In the genomic region with DNA sequence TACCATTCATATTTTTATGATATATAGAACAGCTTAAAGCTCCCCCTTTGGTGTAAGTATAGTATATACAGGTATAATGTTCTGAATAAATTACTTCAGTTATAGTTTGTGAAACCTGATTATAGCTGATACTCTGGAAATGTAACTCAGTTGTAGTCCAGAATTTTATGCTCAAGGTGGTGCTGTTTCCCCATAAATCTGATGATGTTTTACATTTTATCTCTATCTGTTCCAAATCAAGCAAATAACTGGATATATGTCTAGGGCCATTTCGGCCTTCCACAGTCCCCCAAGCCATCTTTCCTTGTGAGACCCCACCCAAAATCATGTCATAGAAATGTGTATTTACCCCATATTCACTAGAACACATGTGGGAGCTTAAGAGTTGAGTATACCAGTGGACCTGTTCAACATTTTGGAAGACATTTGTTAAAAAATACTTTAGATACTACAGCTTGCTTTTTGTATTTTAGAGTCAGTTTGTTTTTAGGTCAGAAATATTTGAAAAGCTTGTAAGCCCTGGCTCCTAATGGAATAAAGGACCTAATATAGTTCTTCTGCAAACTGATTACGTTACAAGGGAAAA, we compare ENCODE assay signal across 9 cellular contexts.
DNase-seq lines count a peak whose midpoint lies in the region; ATAC-seq, FAIRE-seq and TF ChIP-seq lines count a peak whose summit lies in the region.
"Had no signal": no experiment of that assay in that cellular context is flagged by ENCODE, and none has a peak within 500 bp of the region (broad histone marks: within the 10 kb centered on the region; RNA-seq: fewer than 3 reads in every experiment).

No MANE protein-coding gene starts in this region.

- H3K36me3 ChIP-seq in A673 (ENCODE audit: insufficient read depth, low read length, poor library complexity, severe bottlenecking) (no peaks in the 10 kb centered on the region), lower lobe of right lung (no peaks in the 10 kb centered on the region)

- POLR2A ChIA-PET in A673 (lab: Charles Lee; ENCODE audit: low non-redundant PET), result interaction anchor here (0.6 to 0.7 kb wide), 2 partner anchors 264 to 1680 kb away, joined by 4 to 9 read pairs; no protein-coding TSS in a partner anchor

- peak in 1 of 2 donors; percentile 60 for ATAC-seq in lower lobe of right lung
- ATAC-seq in HG02970 (IDR thresholded peaks at IDR 0.05; ENCODE audit: low FRiP score, unreplicated experiment), result no peak

- peak; percentile 65 for DNase-seq in A673 (ENCODE audit: low spot score)
- DNase-seq in NCI-H82 treated with DMSO at 0.1 percent for 48 hours (lab: John Stamatoyannopoulos, UW; ENCODE audit: unreplicated experiment), result peak; percentile 13
- no peak for DNase-seq in lower lobe of right lung
- no peak for DNase-seq in ecto neural progenitor cell (ENCODE audit: low spot score)
- no peak for DNase-seq in NK-92 (lab: John Stamatoyannopoulos, UW; ENCODE audit: unreplicated experiment)

- TF ChIP-seq CTCF in A673 (conservative IDR thresholded peaks at IDR 0.05; ENCODE audit: low read depth, low read length) (peak; percentile 71), GM12873 (IDR thresholded peaks at IDR 0.05; ENCODE audit: insufficient read depth, low read depth, low read length, missing control alignments) (peak; percentile 23), lower lobe of right lung (IDR thresholded peaks at IDR 0.05) (peak; percentile 57)

- CTCF ChIA-PET in A673 (lab: Charles Lee), result interaction anchor here (0.9 to 1.8 kb wide), 3 partner anchors 272 to 667 kb away, joined by 3 to 10 read pairs (median 3); no protein-coding TSS in a partner anchor

- FAIRE-seq in colon (lab: Jason Lieb, UNC), result peak; percentile 24

- intact Hi-C loops in A673 (cut with micrococcal nuclease; ENCODE audit: unreplicated experiment) (loop anchor here (2.0 to 10.0 kb wide), 2 partner anchors 425 to 455 kb away; no protein-coding TSS in a partner anchor), lower lobe of right lung (cut with DNase I) (loop anchor here (5.0 kb wide), 1 partner anchor 263 kb away; a partner anchor contains a TSS)

- H3K27me3 ChIP-seq in A673 (replicated peaks; ENCODE audit: insufficient read depth, low read depth, low read length, poor library complexity) (no peaks in the 10 kb centered on the region), lower lobe of right lung (ENCODE audit: low read depth) (no peaks in the 10 kb centered on the region)

- H3K4me1 ChIP-seq in A673 (ENCODE audit: insufficient read depth, low read length, poor library complexity, severe bottlenecking) (peaks cover 7% of the 10 kb centered on the region), lower lobe of right lung (peaks cover 10% of the 10 kb centered on the region)

- no TSS peak for BruUV-seq in A673 (replicated peaks; lab: Mats Ljungman, UMichigan)

- no peak overlapping the region for H3K4me3 ChIP-seq in A673 (ENCODE audit: low read depth, low read length, poor library complexity, severe bottlenecking)
- H3K4me3 ChIP-seq in lower lobe of right lung, result no peak overlapping the region

- H3K27ac ChIP-seq in A673 (ENCODE audit: low read depth, low read length, poor library complexity, severe bottlenecking) (no peak overlapping the region), lower lobe of right lung (peak overlapping the region; percentile 51)
- H3K27ac ChIP-seq: epithelial cell of prostate had no signal

- H3K9me3 ChIP-seq in A673 (ENCODE audit: low read depth, low read length, poor library complexity, severe bottlenecking) (no peaks in the 10 kb centered on the region), lower lobe of right lung (no peaks in the 10 kb centered on the region)

Comparison
In these comparisons a context has a peak if more than half of its experiments do, and no peak if none do; other contexts are left out.
1. DNase-seq: peak in A673 (single experiment) and NCI-H82 treated with DMSO at 0.1 percent for 48 hours (single experiment); none in lower lobe of right lung (single experiment), ecto neural progenitor cell (single experiment) and NK-92 (single experiment).
2. Peak in every context shown above with its lines, with median percentiles within 50 percentile points of each other: CTCF ChIP-seq.